Comparison of ENCODE assay signal across 8 cellular contexts in the genomic region with DNA sequence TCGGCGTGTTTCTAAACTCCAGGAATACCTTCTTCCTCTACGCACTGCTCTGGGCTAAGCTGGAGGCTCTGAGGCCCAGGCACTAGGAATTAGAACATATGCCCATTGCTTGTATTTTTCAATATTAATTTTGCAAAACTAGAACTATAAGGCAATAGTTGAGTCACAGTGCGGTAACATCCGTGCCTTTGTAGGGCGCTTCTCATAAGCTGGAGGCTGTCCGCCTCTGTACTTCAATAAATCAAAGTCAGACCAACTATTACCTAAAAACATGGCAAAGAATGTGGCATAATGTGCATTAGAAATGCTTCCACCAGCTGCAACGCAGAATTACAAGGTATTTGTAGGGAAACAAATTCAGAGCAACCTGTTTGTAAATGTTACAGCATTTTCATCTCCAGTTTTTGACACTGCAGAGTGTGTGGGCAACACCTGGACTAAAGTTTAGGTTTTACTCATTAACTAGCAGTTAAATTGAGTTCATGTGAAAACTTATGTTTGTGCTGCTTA. TPM values are rescaled to one million over a fixed set of nuclear protein-coding genes. Genes with fewer than 3 reads are reported as not detected.
A peak's percentile ranks its signal among the peaks of the same experiment; 100 is the strongest.
DNase-seq lines count a peak whose midpoint lies in the region; ATAC-seq and TF ChIP-seq lines count a peak whose summit lies in the region.

No MANE protein-coding gene starts in this region.

- H3K9me3 ChIP-seq in T-helper 17 cell (ENCODE audit: control insufficient read depth, low read length, poor library complexity, severe bottlenecking): no peaks in the 10 kb centered on the region

- H3K4me3 ChIP-seq in fibroblast of villous mesenchyme (ENCODE audit: low read depth, low read length) (peak overlapping the region; percentile 94), skeletal muscle cell (ENCODE audit: low read depth, low read length) (peak overlapping the region; percentile 83)

- peak overlapping the region; percentile 95 for H3K4me3 Mint-ChIP-seq in T-helper 17 cell

- no peak for TF ChIP-seq CTCF in fibroblast of villous mesenchyme (IDR thresholded peaks at IDR 0.05; ENCODE audit: insufficient read depth, low read depth, low read length)

- ATAC-seq in GM21381 (IDR thresholded peaks at IDR 0.05; ENCODE audit: unreplicated experiment) (peak; percentile 1), T-helper 17 cell (no peak), HG03354 (IDR thresholded peaks at IDR 0.05; ENCODE audit: poor library complexity, severe bottlenecking, unreplicated experiment) (no peak)

- H3K36me3 Mint-ChIP-seq in T-helper 17 cell (ENCODE audit: low read depth): peaks cover 10% of the 10 kb centered on the region

- peaks cover 25% of the 10 kb centered on the region for H3K27me3 Mint-ChIP-seq in T-helper 17 cell

- peak overlapping the region; percentile 95 for H3K27ac Mint-ChIP-seq in T-helper 17 cell

- H3K4me1 Mint-ChIP-seq in T-helper 17 cell: peaks cover 24% of the 10 kb centered on the region

- no peak for DNase-seq in T-helper 17 cell
- no peak for DNase-seq in fibroblast of villous mesenchyme (ENCODE audit: low read depth)
- DNase-seq in skeletal muscle cell (ENCODE audit: low read depth): no peak
- DNase-seq in SIG-M5 treated with dmso at 0.1 percent for 504 hours (lab: John Stamatoyannopoulos, UW; ENCODE audit: unreplicated experiment): no peak
- no peak for DNase-seq in glomerular visceral epithelial cell (ENCODE audit: extremely low spot score)
- DNase-seq in NCI-H2196 treated with DMSO at 0.1 percent for 48 hours (lab: John Stamatoyannopoulos, UW; ENCODE audit: unreplicated experiment): no peak

RNA-seq across cellular contexts. Expression of a gene that starts 0.4 kb away (rescaled TPM):
- total RNA-seq in T-helper 17 cell: 10 to 100 TPM; 22.2 to 34.1 TPM
- 29.6 and 39.7 TPM in 2 replicates for total RNA-seq in fibroblast of villous mesenchyme
